11 cellular contexts compared by ENCODE assay signal in genomic region chrX:24186986-24187385, GRCh38. TPM values are rescaled to one million over a fixed set of nuclear protein-coding genes. Genes with fewer than 3 reads are reported as not detected.
DNase-seq lines count a peak whose midpoint lies in the region; ATAC-seq and TF ChIP-seq lines count a peak whose summit lies in the region.
"Had no signal": no experiment of that assay in that cellular context is flagged by ENCODE, and none has a peak within 500 bp of the region (broad histone marks: within the 10 kb centered on the region; RNA-seq: fewer than 3 reads in every experiment).

No MANE protein-coding gene starts in this region.

- TF ChIP-seq CTCF in natural killer cell (IDR thresholded peaks at IDR 0.05), result no peak
- TF ChIP-seq CTCF in mesothelial cell of epicardium (IDR thresholded peaks at IDR 0.05; ENCODE audit: unreplicated experiment), result no peak

- no peaks in the 10 kb centered on the region for H3K9me3 ChIP-seq in T-helper 17 cell (ENCODE audit: control insufficient read depth, low read length, poor library complexity, severe bottlenecking)

- no peaks in the 10 kb centered on the region for H3K36me3 Mint-ChIP-seq in natural killer cell
- H3K36me3 Mint-ChIP-seq in natural killer cell treated with Interleukin-12 subunit alpha and Interleukin-12 subunit beta and Interleukin-15 and Interleukin-18, amount 100 ng/mL, for 72 hours, result no peaks in the 10 kb centered on the region
- no peaks in the 10 kb centered on the region for H3K36me3 Mint-ChIP-seq in T-helper 17 cell (ENCODE audit: low read depth)
- H3K36me3 Mint-ChIP-seq in mesothelial cell of epicardium, result peaks cover 25% of the 10 kb centered on the region
- peaks cover 5% of the 10 kb centered on the region for H3K36me3 Mint-ChIP-seq in activated T-helper 1 cell treated with anti-CD3 and anti-CD28 coated beads, Interleukin-12 subunit alpha, Interleukin-12 subunit beta, Interleukin-2, Interleukin-4 antibody, amounts not matched to agents 30 ng/mL and 10 ng/mL and 1 ng/mL, durations not matched to agents 14 hours and 24 hours and 36 hours (ENCODE audit: low read depth)

- peak overlapping the region; percentile 1 for H3K4me3 Mint-ChIP-seq in natural killer cell
- H3K4me3 Mint-ChIP-seq in natural killer cell treated with Interleukin-12 subunit alpha and Interleukin-12 subunit beta and Interleukin-15 and Interleukin-18, amount 100 ng/mL, for 72 hours, result no peak overlapping the region
- peak overlapping the region; percentile 25 for H3K4me3 Mint-ChIP-seq in T-helper 17 cell
- H3K4me3 Mint-ChIP-seq in mesothelial cell of epicardium, result no peak overlapping the region
- H3K4me3 Mint-ChIP-seq in activated T-helper 1 cell treated with anti-CD3 and anti-CD28 coated beads, Interleukin-12 subunit alpha, Interleukin-12 subunit beta, Interleukin-2, Interleukin-4 antibody, amounts not matched to agents 30 ng/mL and 10 ng/mL and 1 ng/mL, durations not matched to agents 14 hours and 24 hours and 36 hours, result no peak overlapping the region
- H3K4me3 Mint-ChIP-seq: CD14-positive monocyte, HFFc6 had no signal

- H3K27me3 Mint-ChIP-seq in natural killer cell (ENCODE audit: low read depth in 2 of 2) (no peaks in the 10 kb centered on the region), T-helper 17 cell (no peaks in the 10 kb centered on the region), mesothelial cell of epicardium (ENCODE audit: low read depth) (no peaks in the 10 kb centered on the region)
- no peaks in the 10 kb centered on the region for H3K27me3 Mint-ChIP-seq in natural killer cell treated with Interleukin-12 subunit alpha and Interleukin-12 subunit beta and Interleukin-15 and Interleukin-18, amount 100 ng/mL, for 72 hours
- H3K27me3 Mint-ChIP-seq in activated T-helper 1 cell treated with anti-CD3 and anti-CD28 coated beads, Interleukin-12 subunit alpha, Interleukin-12 subunit beta, Interleukin-2, Interleukin-4 antibody, amounts not matched to agents 30 ng/mL and 10 ng/mL and 1 ng/mL, durations not matched to agents 14 hours and 24 hours and 36 hours (ENCODE audit: insufficient read depth), result no peaks in the 10 kb centered on the region

- intact Hi-C loops in natural killer cell (cut with micrococcal nuclease), result no loop called here
- intact Hi-C loops in activated T-helper 1 cell treated with anti-CD3 and anti-CD28 coated beads, Interleukin-12 subunit alpha, Interleukin-12 subunit beta, Interleukin-2, Interleukin-4 antibody, amounts not matched to agents 30 ng/mL and 10 ng/mL and 1 ng/mL, durations not matched to agents 14 hours and 24 hours and 36 hours (cut with micrococcal nuclease), result no loop called here

- no peaks in the 10 kb centered on the region for H3K9me3 Mint-ChIP-seq in natural killer cell
- no peaks in the 10 kb centered on the region for H3K9me3 Mint-ChIP-seq in natural killer cell treated with Interleukin-12 subunit alpha and Interleukin-12 subunit beta and Interleukin-15 and Interleukin-18, amount 100 ng/mL, for 72 hours
- H3K9me3 Mint-ChIP-seq in mesothelial cell of epicardium, result no peaks in the 10 kb centered on the region
- H3K9me3 Mint-ChIP-seq in activated T-helper 1 cell treated with anti-CD3 and anti-CD28 coated beads, Interleukin-12 subunit alpha, Interleukin-12 subunit beta, Interleukin-2, Interleukin-4 antibody, amounts not matched to agents 30 ng/mL and 10 ng/mL and 1 ng/mL, durations not matched to agents 14 hours and 24 hours and 36 hours, result no peaks in the 10 kb centered on the region
- H3K9me3 Mint-ChIP-seq: CD14-positive monocyte, HFFc6 had no signal

- peak overlapping the region; percentile 63 to 66 for H3K27ac Mint-ChIP-seq in natural killer cell
- peak overlapping the region in 1 of 2 donors; percentile 47 for H3K27ac Mint-ChIP-seq in natural killer cell treated with Interleukin-12 subunit alpha and Interleukin-12 subunit beta and Interleukin-15 and Interleukin-18, amount 100 ng/mL, for 72 hours
- peak overlapping the region; percentile 68 for H3K27ac Mint-ChIP-seq in T-helper 17 cell
- H3K27ac Mint-ChIP-seq in mesothelial cell of epicardium, result peak overlapping the region; percentile 19
- H3K27ac Mint-ChIP-seq in activated T-helper 1 cell treated with anti-CD3 and anti-CD28 coated beads, Interleukin-12 subunit alpha, Interleukin-12 subunit beta, Interleukin-2, Interleukin-4 antibody, amounts not matched to agents 30 ng/mL and 10 ng/mL and 1 ng/mL, durations not matched to agents 14 hours and 24 hours and 36 hours, result no peak overlapping the region
- H3K27ac Mint-ChIP-seq: HFFc6 had no signal

- peaks cover 29 to 48% of the 10 kb centered on the region in 2 donors for H3K4me1 Mint-ChIP-seq in natural killer cell
- peaks cover 23 to 35% of the 10 kb centered on the region in 2 donors for H3K4me1 Mint-ChIP-seq in natural killer cell treated with Interleukin-12 subunit alpha and Interleukin-12 subunit beta and Interleukin-15 and Interleukin-18, amount 100 ng/mL, for 72 hours (ENCODE audit: low read depth in 2 of 2)
- H3K4me1 Mint-ChIP-seq in T-helper 17 cell, result peaks cover 20% of the 10 kb centered on the region
- H3K4me1 Mint-ChIP-seq in mesothelial cell of epicardium, result peaks cover 9% of the 10 kb centered on the region
- H3K4me1 Mint-ChIP-seq in activated T-helper 1 cell treated with anti-CD3 and anti-CD28 coated beads, Interleukin-12 subunit alpha, Interleukin-12 subunit beta, Interleukin-2, Interleukin-4 antibody, amounts not matched to agents 30 ng/mL and 10 ng/mL and 1 ng/mL, durations not matched to agents 14 hours and 24 hours and 36 hours (ENCODE audit: low read depth), result peaks cover 18% of the 10 kb centered on the region

- no peak for DNase-seq in natural killer cell
- no peak for DNase-seq in natural killer cell treated with Interleukin-12 subunit alpha and Interleukin-12 subunit beta and Interleukin-15 and Interleukin-18, amount 100 ng/mL, for 72 hours (ENCODE audit: low spot score)
- no peak for DNase-seq in T-helper 17 cell
- DNase-seq in mesothelial cell of epicardium (ENCODE audit: low spot score in 2 of 2, unreplicated experiment in 2 of 2), result no peak
- DNase-seq in NCI-H128 (lab: John Stamatoyannopoulos, UW; ENCODE audit: unreplicated experiment), result no peak
- no peak for DNase-seq in activated T-helper 1 cell treated with anti-CD3 and anti-CD28 coated beads, Interleukin-12 subunit alpha, Interleukin-12 subunit beta, Interleukin-2, Interleukin-4 antibody, amounts not matched to agents 30 ng/mL and 10 ng/mL and 1 ng/mL, durations not matched to agents 14 hours and 24 hours and 36 hours (ENCODE audit: low spot score)
- DNase-seq: DMS79, HCEC 1CT, HFFc6 had no signal

- no peak for ATAC-seq in natural killer cell
- ATAC-seq in natural killer cell treated with Interleukin-12 subunit alpha and Interleukin-12 subunit beta and Interleukin-15 and Interleukin-18, amount 100 ng/mL, for 72 hours, result no peak
- ATAC-seq in T-helper 17 cell, result no peak
- ATAC-seq in GM18517 (IDR thresholded peaks at IDR 0.05; ENCODE audit: unreplicated experiment), result no peak

RNA-seq across cellular contexts. Expression of gene ZFX, which starts 37.5 kb away (rescaled TPM):
- 100 to 1,000 TPM in 1 of 3 donors, 10 to 100 TPM in 2; 60.9 to 123 (median 63.0) TPM for total RNA-seq in natural killer cell
- total RNA-seq in natural killer cell treated with Interleukin-12 subunit alpha and Interleukin-12 subunit beta and Interleukin-15 and Interleukin-18, amount 100 ng/mL, for 72 hours, result 10 to 100 TPM; 57.7 to 78.1 TPM
- 10 to 100 TPM; 50.8 to 55.8 TPM for total RNA-seq in T-helper 17 cell
- total RNA-seq in mesothelial cell of epicardium, result 131 to 145 TPM (median 143 TPM) in 3 replicates
- total RNA-seq in activated T-helper 1 cell treated with anti-CD3 and anti-CD28 coated beads, Interleukin-12 subunit alpha, Interleukin-12 subunit beta, Interleukin-2, Interleukin-4 antibody, amounts not matched to agents 30 ng/mL and 10 ng/mL and 1 ng/mL, durations not matched to agents 14 hours and 24 hours and 36 hours, result 43.3 and 43.6 TPM in 2 replicates

Comparison
In these comparisons a context has a peak if more than half of its experiments do, and no peak if none do; other contexts are left out.
1. H3K4me3 Mint-ChIP-seq: peak in natural killer cell (single experiment) and T-helper 17 cell (single experiment); none in natural killer cell treated with Interleukin-12 subunit alpha and Interleukin-12 subunit beta and Interleukin-15 and Interleukin-18, amount 100 ng/mL, for 72 hours (single experiment), mesothelial cell of epicardium (single experiment) and activated T-helper 1 cell treated with anti-CD3 and anti-CD28 coated beads, Interleukin-12 subunit alpha, Interleukin-12 subunit beta, Interleukin-2, Interleukin-4 antibody, amounts not matched to agents 30 ng/mL and 10 ng/mL and 1 ng/mL, durations not matched to agents 14 hours and 24 hours and 36 hours (single experiment).